9 cellular contexts compared by ENCODE assay signal in the genomic region with DNA sequence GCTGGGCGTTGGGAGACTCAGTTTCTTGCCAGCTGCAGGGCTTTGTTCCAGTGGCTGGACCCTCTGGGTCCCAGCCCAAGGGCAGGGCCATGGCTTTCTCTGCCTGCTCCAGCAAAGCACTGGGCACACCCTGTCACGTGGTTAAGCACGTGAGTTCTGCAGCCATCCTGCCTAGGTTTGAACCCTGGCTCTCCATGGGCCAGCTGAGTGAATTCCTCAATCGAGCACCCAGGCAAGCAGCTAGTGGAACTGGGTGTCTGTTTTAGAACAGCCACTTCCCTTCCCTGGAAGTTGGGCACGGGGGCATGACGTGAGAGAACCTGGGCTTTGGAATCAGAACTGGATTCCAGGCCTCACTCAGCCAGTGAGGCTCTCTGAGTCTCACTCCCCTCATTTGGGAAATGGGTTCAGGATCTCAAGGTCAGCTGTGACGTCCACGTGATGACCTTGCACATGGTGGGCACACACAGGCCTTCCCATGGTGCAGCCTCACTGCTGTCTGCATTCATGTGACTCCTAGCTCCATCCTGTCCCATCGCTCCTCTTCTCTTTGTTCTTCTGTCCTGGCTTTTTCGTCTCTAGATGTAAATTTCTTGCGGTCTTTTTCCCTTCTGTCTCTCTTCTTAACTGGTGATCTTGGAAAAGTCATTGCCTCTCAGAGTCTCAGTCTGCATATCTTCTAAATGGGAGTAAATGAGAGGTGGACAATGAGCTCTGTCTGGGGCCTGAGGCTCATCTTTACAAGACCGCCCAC. TPM values are rescaled to one million over a fixed set of nuclear protein-coding genes. Genes with fewer than 3 reads are reported as not detected.
DNase-seq lines count a peak whose midpoint lies in the region; ATAC-seq, FAIRE-seq and TF ChIP-seq lines count a peak whose summit lies in the region.
"Had no signal": no experiment of that assay in that cellular context is flagged by ENCODE, and none has a peak within 500 bp of the region (broad histone marks: within the 10 kb centered on the region; RNA-seq: fewer than 3 reads in every experiment).

No MANE protein-coding gene starts in this region.

- intact Hi-C loops in spleen (cut with DNase I; ENCODE audit: low total_unique reads), result loop anchor here (10.0 kb wide), 1 partner anchor 46 kb away; a partner anchor contains a TSS
- intact Hi-C loops in mammary epithelial cell (cut with micrococcal nuclease), result no loop called here

- H2AFZ ChIP-seq in H1 (ENCODE audit: low read length), result no peak overlapping the region
- H2AFZ ChIP-seq in mammary epithelial cell (ENCODE audit: low read depth, low read length), result no peak overlapping the region

- no TSS peak for BruUV-seq in mammary epithelial cell (replicated peaks; lab: Mats Ljungman, UMichigan)

- H3K36me3 ChIP-seq in H1 (ENCODE audit: control insufficient read depth in 2 of 4, insufficient read depth in 4 of 4, low read length in 3 of 4) (no peaks in the 10 kb centered on the region), spleen (no peaks in the 10 kb centered on the region), mammary epithelial cell (ENCODE audit: insufficient read depth, low read length) (no peaks in the 10 kb centered on the region)

- no peaks in the 10 kb centered on the region for H3K9me3 ChIP-seq in H1 (ENCODE audit: insufficient read depth in 2 of 2, low read depth in 1 of 2, low read length in 1 of 2)
- no peaks in the 10 kb centered on the region for H3K9me3 ChIP-seq in spleen
- no peaks in the 10 kb centered on the region for H3K9me3 ChIP-seq in mammary epithelial cell (replicated peaks; ENCODE audit: insufficient read depth, low read length)

- H2BK5ac ChIP-seq in H1 (ENCODE audit: low read depth, low read length), result no peak overlapping the region

- H3K4me1 Mint-ChIP-seq in T-cell, result peaks cover 84 to 88% (median 87%) of the 10 kb centered on the region in 3 donors

- H3K4me3 Mint-ChIP-seq in T-cell, result peak overlapping the region; percentile 68 to 81 (median 72)

- H3K4me1 ChIP-seq in H1 (replicated peaks in 1 of 4; ENCODE audit: control insufficient read depth in 3 of 4, insufficient read depth in 4 of 4, low read length in 3 of 4) (peaks cover 10 to 22% (median 14%) of the 10 kb centered on the region in 4 experiments), spleen (peaks cover 42 to 78% (median 68%) of the 10 kb centered on the region in 6 donors), mammary epithelial cell (ENCODE audit: insufficient read depth, low read length) (peaks cover 11% of the 10 kb centered on the region)

- CTCF ChIA-PET in T-cell (lab: Charles Lee) (interaction anchor here (0.5 to 2.9 kb wide), 9 partner anchors 9 to 383 kb away, joined by 3 to 31 read pairs (median 5); no protein-coding TSS in a partner anchor), H1 (lab: Charles Lee; ENCODE audit: partially characterized antibody) (interaction anchor here (0.9 to 5.5 kb wide), 8 partner anchors 11 to 126 kb away, joined by 3 to 47 read pairs (median 4); no protein-coding TSS in a partner anchor), mammary epithelial cell (lab: Charles Lee; ENCODE audit: low non-redundant PET) (interaction anchor here (0.6 kb wide), 1 partner anchor 34 kb away, joined by 4 read pairs; no protein-coding TSS in a partner anchor)

- peaks cover 11% of the 10 kb centered on the region for H3K23me2 ChIP-seq in H1 (ENCODE audit: low read depth, low read length)

- no peak overlapping the region for H3K23ac ChIP-seq in H1 (ENCODE audit: insufficient read length)

- no peak overlapping the region for H2AK5ac ChIP-seq in H1 (ENCODE audit: low read depth, low read length)

- H3K79me1 ChIP-seq in H1 (ENCODE audit: low read depth, low read length), result no peaks in the 10 kb centered on the region; the same call in 1 of the 2 replicates

- H3K27ac ChIP-seq in H1 (ENCODE audit: low read depth, low read length) (no peak overlapping the region), spleen (peak overlapping the region; percentile 72 to 93 (median 86)), mammary epithelial cell (ENCODE audit: insufficient read depth, low read depth, low read length) (no peak overlapping the region)
- H3K27ac ChIP-seq: 22Rv1 had no signal

- POLR2A ChIA-PET in T-cell (lab: Charles Lee), result interaction anchor here (0.5 to 1.0 kb wide), 3 partner anchors 11 to 582 kb away, joined by 3 to 7 read pairs (median 6); no protein-coding TSS in a partner anchor
- POLR2A ChIA-PET in H1 (lab: Charles Lee; ENCODE audit: partially characterized antibody), result interaction anchor here (0.8 to 1.2 kb wide), 2 partner anchors 11 kb away, joined by 3 to 4 read pairs; no protein-coding TSS in a partner anchor

- DNase-seq in DMS153 (lab: John Stamatoyannopoulos, UW) (peak; percentile 28), DMS153 treated with DMSO at 0.1 percent for 48 hours (lab: John Stamatoyannopoulos, UW; ENCODE audit: unreplicated experiment) (no peak), T-cell (no peak), H1 (ENCODE audit: low read depth in 1 of 2, low spot score in 2 of 2) (no peak), spleen (no peak), mammary epithelial cell (no peak), GDM1 (lab: John Stamatoyannopoulos, UW) (no peak)

- no peak for TF ChIP-seq RAD21 in H1 (IDR thresholded peaks at IDR 0.05 in 1 of 2, conservative IDR thresholded peaks at IDR 0.05 in 1 of 2; ENCODE audit: low read depth in 2 of 2, low read length in 2 of 2)

- no peaks in the 10 kb centered on the region for H3K27me3 Mint-ChIP-seq in T-cell

- no peak for FAIRE-seq in H1 (lab: Jason Lieb, UNC)

- no peak overlapping the region for H4K91ac ChIP-seq in H1 (replicated peaks; ENCODE audit: insufficient read length, low read length)

- H3K9me3 Mint-ChIP-seq in T-cell, result no peaks in the 10 kb centered on the region

- no peak for TF ChIP-seq POLR2A in H1 (IDR thresholded peaks at IDR 0.05; ENCODE audit: control extremely low read depth in 1 of 2, low read depth in 2 of 2, low read length in 2 of 2)
- no peak for TF ChIP-seq POLR2A in spleen (IDR thresholded peaks at IDR 0.05)
- no peak for TF ChIP-seq POLR2A in GM18505 (IDR thresholded peaks at IDR 0.05; ENCODE audit: borderline replicate concordance, extremely low read depth, insufficient read depth, insufficient read length)

- H3K4me3 ChIP-seq in H1 (ENCODE audit: extremely low read depth in 1 of 4, insufficient read depth in 2 of 4, low read depth in 3 of 4, low read length in 4 of 4), result no peak overlapping the region
- peak overlapping the region in 1 of 8 donors; percentile 80 for H3K4me3 ChIP-seq in spleen
- no peak overlapping the region for H3K4me3 ChIP-seq in mammary epithelial cell (replicated peaks in 1 of 3; ENCODE audit: insufficient read depth in 1 of 3, low read depth in 2 of 3, low read length in 3 of 3)

- no peak overlapping the region for H3K4ac ChIP-seq in H1 (replicated peaks; ENCODE audit: insufficient read length, low read depth, low read length)

- H4K5ac ChIP-seq in H1 (ENCODE audit: insufficient read length, low read depth, low read length), result no peak overlapping the region

- no peak overlapping the region for H3K18ac ChIP-seq in H1 (ENCODE audit: extremely low read depth, low read length)

- H2BK15ac ChIP-seq in H1 (ENCODE audit: low read length), result no peak overlapping the region

- 75% methylated on average over 12 of the region's 12 CpGs; no CpG with 5 or more reads in 1 of the 2 experiments for WGBS in H1 (ENCODE audit: extremely low coverage in 1 of 2, insufficient coverage in 1 of 2, insufficient read length in 1 of 2, insufficient replicate concordance in 2 of 2, low coverage in 1 of 2, low lambda C conversion rate in 2 of 2, missing lambda C conversion rate in 1 of 2), 2 experiments
- 40 to 57% (median 46%) methylated on average over 11 to 12 of the region's 12 CpGs for WGBS in spleen, 5 donors
- 77% methylated on average over 9 of the region's 12 CpGs for WGBS in mammary epithelial cell (ENCODE audit: low coverage, missing lambda C conversion rate)

- H2BK120ac ChIP-seq in H1 (replicated peaks; ENCODE audit: low read depth, low read length), result no peak overlapping the region

- no peak overlapping the region for H3K9ac ChIP-seq in H1 (replicated peaks in 1 of 4; ENCODE audit: extremely low read depth in 1 of 4, low read depth in 3 of 4, low read length in 3 of 4)
- no peak overlapping the region for H3K9ac ChIP-seq in mammary epithelial cell (ENCODE audit: insufficient read depth, low read length)

- in situ Hi-C loops in mammary epithelial cell (cut with MboI; ENCODE audit: low sequenced_read_pairs in 2 of 2), result no loop called here

- H3K56ac ChIP-seq in H1 (replicated peaks; ENCODE audit: insufficient read length, low read depth, low read length), result no peak overlapping the region

- peak overlapping the region; percentile 99 for H3K27ac Mint-ChIP-seq in T-cell

- no peaks in the 10 kb centered on the region for H3K79me2 ChIP-seq in H1 (ENCODE audit: control insufficient read depth in 1 of 2, insufficient read depth in 2 of 2, low read length in 2 of 2)
- H3K79me2 ChIP-seq in mammary epithelial cell (ENCODE audit: insufficient read depth, low read length), result no peaks in the 10 kb centered on the region

- peaks cover 3 to 22% (median 20%) of the 10 kb centered on the region in 4 experiments for H3K27me3 ChIP-seq in H1 (replicated peaks in 1 of 4; ENCODE audit: control insufficient read depth in 3 of 4, extremely low read depth in 1 of 4, insufficient read depth in 3 of 4, low read length in 3 of 4)
- peaks cover 0 to 9% (median 0%) of the 10 kb centered on the region in 7 donors for H3K27me3 ChIP-seq in spleen (replicated peaks in 1 of 7)
- H3K27me3 ChIP-seq in mammary epithelial cell (ENCODE audit: insufficient read depth, low read length), result no peaks in the 10 kb centered on the region

- dilution Hi-C loops in mammary epithelial cell (cut with HindIII; ENCODE audit: low sequenced_read_pairs), result no loop called here

- no peak for ATAC-seq in T-cell (replicated peaks in 1 of 4)
- ATAC-seq in GM18505 (IDR thresholded peaks at IDR 0.05; ENCODE audit: unreplicated experiment), result no peak

- H4K8ac ChIP-seq in H1 (ENCODE audit: extremely low read depth, insufficient read depth, low read length), result no peak overlapping the region; the same call in 1 of the 2 replicates

- peaks cover 6% of the 10 kb centered on the region for H3K36me3 Mint-ChIP-seq in T-cell

- H3K14ac ChIP-seq in H1 (ENCODE audit: insufficient read length), result no peak overlapping the region

- TF ChIP-seq CTCF in H1 (IDR thresholded peaks at IDR 0.05; ENCODE audit: control extremely low read depth in 1 of 3, insufficient read depth in 1 of 3, low read depth in 1 of 3, low read length in 3 of 3), result no peak
- TF ChIP-seq CTCF in spleen (IDR thresholded peaks at IDR 0.05 in 8 of 11, conservative IDR thresholded peaks at IDR 0.05 in 3 of 11), result no peak
- no peak for TF ChIP-seq CTCF in mammary epithelial cell (conservative IDR thresholded peaks at IDR 0.05 in 1 of 2, IDR thresholded peaks at IDR 0.05 in 1 of 2; ENCODE audit: extremely low read depth in 1 of 2, insufficient read depth in 1 of 2, low read depth in 1 of 2, low read length in 2 of 2)

- no peak for TF ChIP-seq EP300 in H1 (IDR thresholded peaks at IDR 0.05; ENCODE audit: borderline replicate concordance in 1 of 2, low read depth in 2 of 2, low read length in 2 of 2)

- peak overlapping the region; percentile 20; the same call in 1 of the 2 replicates for H2BK12ac ChIP-seq in H1 (ENCODE audit: low read depth, low read length)

- H4K20me1 ChIP-seq in H1 (replicated peaks in 1 of 2; ENCODE audit: control insufficient read depth in 1 of 2, insufficient read depth in 2 of 2, low read length in 2 of 2), result peaks cover 0 to 5% of the 10 kb centered on the region in 2 experiments
- no peaks in the 10 kb centered on the region for H4K20me1 ChIP-seq in mammary epithelial cell (ENCODE audit: insufficient read depth, low read length)

- H2BK20ac ChIP-seq in H1 (ENCODE audit: low read length), result no peak overlapping the region

- H3K4me2 ChIP-seq in H1 (ENCODE audit: insufficient read depth in 1 of 2, low read depth in 2 of 2, low read length in 2 of 2) (no peak overlapping the region), mammary epithelial cell (ENCODE audit: insufficient read depth, low read depth, low read length) (no peak overlapping the region)

RNA-seq across cellular contexts. Expression of a gene that starts 45.9 kb away (rescaled TPM):
- total RNA-seq in T-cell (10 to 100 TPM; 63.5 to 88.8 (median 74.4) TPM), spleen (10 to 100 TPM; 25.3 to 45.4 (median 34.9) TPM), mammary epithelial cell (10 to 100 TPM in 1 of 2 donors, 1 to 10 TPM in 1; 7.3 to 18.2 TPM)
- total RNA-seq in H1 (2021; fragmentation: NEBNext Ultra II Directional; extraction: Animal tissue kit (Norgen Biotek cat#: 25700)), result 23.5 and 23.7 TPM in 2 replicates
- polyA plus RNA-seq in H1 (2011; rRNA removed) (15.3 and 24.9 TPM in 2 replicates), spleen (1 to 10 TPM; 3.4 to 8.4 (median 4.2) TPM), mammary epithelial cell (5.5 TPM)
- polyA plus RNA-seq in H1 (2011; cell fraction: cytosol; rRNA removed), result 11.7 TPM
- polyA plus RNA-seq in H1 (2011; cell fraction: nucleus; rRNA removed), result 37.7 TPM
- polyA plus RNA-seq in H1 (2012, experiment 1 of 2), result 18.6 to 23.1 TPM (median 21.2 TPM) in 4 replicates
- polyA plus RNA-seq in H1 (2012, experiment 2 of 2), result 15.5 TPM
- polyA plus RNA-seq in H1 (2013, experiment 1 of 2), result 16.7 TPM
- polyA plus RNA-seq in H1 (2013, experiment 2 of 2), result 18.6 TPM
- 8.1 and 8.9 TPM in 2 replicates for polyA minus RNA-seq in H1 (2011; rRNA and poly(A)+ RNA removed)
- 14.1 TPM for polyA minus RNA-seq in H1 (2011; cell fraction: cytosol; rRNA and poly(A)+ RNA removed)
- 14.4 TPM for polyA minus RNA-seq in H1 (2011; cell fraction: nucleus; rRNA and poly(A)+ RNA removed)
- 7.6 TPM for polyA minus RNA-seq in mammary epithelial cell

Comparison
In these comparisons a context has a peak if more than half of its experiments do, and no peak if none do; other contexts are left out.
1. H3K27ac ChIP-seq: peak in spleen (8 of 8); none in H1 (single experiment) and mammary epithelial cell (single experiment).